8 cellular contexts compared by ENCODE assay signal in the genomic region with DNA sequence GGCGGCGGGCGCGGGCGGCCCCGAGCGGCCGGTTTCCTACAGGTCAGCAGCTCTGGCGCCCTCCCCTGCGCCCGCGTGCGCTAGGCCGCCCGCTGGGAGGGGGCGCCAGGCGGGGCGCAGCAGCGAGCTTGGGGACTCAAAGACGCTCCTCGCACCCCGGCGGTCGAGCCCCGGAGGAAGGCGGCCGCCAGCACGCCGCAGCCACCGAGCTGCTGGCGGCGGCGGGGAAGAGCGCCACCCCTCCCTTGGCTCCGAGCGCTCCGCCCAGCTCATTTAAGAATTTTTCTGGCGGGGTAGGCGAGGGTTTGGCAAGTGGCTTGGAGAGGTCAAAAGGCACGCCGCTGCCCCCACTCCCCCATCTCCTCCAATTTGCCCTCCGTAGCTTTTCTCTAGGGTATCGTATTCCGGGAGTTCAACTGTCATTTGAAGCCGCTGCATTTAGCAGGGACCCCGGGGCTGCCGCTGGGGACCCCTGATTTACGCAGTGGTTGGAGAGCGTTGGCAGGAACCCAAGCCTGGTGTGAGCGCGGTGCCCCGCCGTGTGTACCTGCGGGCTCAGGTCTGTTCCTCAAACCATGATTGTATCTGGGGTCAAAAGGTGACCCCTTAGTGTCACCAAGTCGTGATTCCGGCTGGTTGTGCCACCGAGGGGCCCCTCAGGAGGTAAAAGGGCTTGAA. TPM values are rescaled to one million over a fixed set of nuclear protein-coding genes. Genes with fewer than 3 reads are reported as not detected.
DNase-seq lines count a peak whose midpoint lies in the region; ATAC-seq and TF ChIP-seq lines count a peak whose summit lies in the region.

No MANE protein-coding gene starts in this region.

- H3K4me3 ChIP-seq in PC-3 (ENCODE audit: low read length) (peak overlapping the region; percentile 91), rectal smooth muscle tissue (ENCODE audit: low read length) (peak overlapping the region; percentile 84)

- no peaks in the 10 kb centered on the region for H3K9me2 ChIP-seq in PC-3 (replicated peaks; ENCODE audit: low read length)

- peak overlapping the region; percentile 71 for H2AFZ ChIP-seq in PC-3 (ENCODE audit: low read length)

- H3K27me3 Mint-ChIP-seq in CD4-positive, alpha-beta T cell: no peaks in the 10 kb centered on the region
- H3K27me3 Mint-ChIP-seq in activated naive CD8-positive, alpha-beta T cell treated with anti-CD3 and anti-CD28 coated beads for 36 hours: no peaks in the 10 kb centered on the region

- H3K4me1 Mint-ChIP-seq in CD4-positive, alpha-beta T cell (ENCODE audit: low read depth): peaks cover 34% of the 10 kb centered on the region
- peaks cover 45% of the 10 kb centered on the region for H3K4me1 Mint-ChIP-seq in activated naive CD8-positive, alpha-beta T cell treated with anti-CD3 and anti-CD28 coated beads for 36 hours

- peak; percentile 11 for ATAC-seq in CD4-positive, alpha-beta T cell (ENCODE audit: poor library complexity)
- ATAC-seq in GM19025 (IDR thresholded peaks at IDR 0.05; ENCODE audit: low read depth, unreplicated experiment): peak; percentile 18
- peak; percentile 38 for ATAC-seq in HG03439 (IDR thresholded peaks at IDR 0.05; ENCODE audit: unreplicated experiment)
- peak; percentile 37 for ATAC-seq in PC-3

- H3K4me3 Mint-ChIP-seq in CD4-positive, alpha-beta T cell: peak overlapping the region; percentile 99
- peak overlapping the region; percentile 94 for H3K4me3 Mint-ChIP-seq in activated naive CD8-positive, alpha-beta T cell treated with anti-CD3 and anti-CD28 coated beads for 36 hours

- CTCF ChIA-PET in CD4-positive, alpha-beta T cell (lab: Charles Lee): interaction anchor here (1.4 to 3.4 kb wide), 3 partner anchors 10 to 133 kb away, joined by 4 to 11 read pairs (median 8); no protein-coding TSS in a partner anchor
- CTCF ChIA-PET in PC-3 (lab: Charles Lee): interaction anchor here (0.6 kb wide), 1 partner anchor 308 kb away, joined by 5 read pairs; no protein-coding TSS in a partner anchor

- H3K4me2 ChIP-seq in PC-3 (ENCODE audit: low read length): peak overlapping the region; percentile 99

- intact Hi-C loops in CD4-positive, alpha-beta T cell (cut with DNase I, micrococcal nuclease): no loop called here
- intact Hi-C loops in PC-3 (cut with micrococcal nuclease) (loop anchor here (10.0 kb wide), 1 partner anchor 129 kb away; no protein-coding TSS in a partner anchor), cardiac septum (cut with DNase I) (loop anchor here (2.0 to 10.0 kb wide), 2 partner anchors 57 to 159 kb away; no protein-coding TSS in a partner anchor)

- H3K27me3 ChIP-seq in CD4-positive, alpha-beta T cell (ENCODE audit: control insufficient read depth, insufficient read depth, low read length): no peaks in the 10 kb centered on the region
- no peaks in the 10 kb centered on the region for H3K27me3 ChIP-seq in PC-3 (ENCODE audit: low read length)
- H3K27me3 ChIP-seq in rectal smooth muscle tissue (ENCODE audit: control insufficient read depth, insufficient read depth, low read length): no peaks in the 10 kb centered on the region

- H3K9ac ChIP-seq in PC-3 (ENCODE audit: low read length) (peak overlapping the region; percentile 26), rectal smooth muscle tissue (ENCODE audit: low read length) (peak overlapping the region; percentile 54)

- H3K4me1 ChIP-seq in PC-3 (ENCODE audit: insufficient read depth, low read length) (peaks cover 13% of the 10 kb centered on the region), rectal smooth muscle tissue (ENCODE audit: control insufficient read depth, insufficient read depth, low read length) (peaks cover 14% of the 10 kb centered on the region)

- H3K36me3 ChIP-seq in PC-3 (ENCODE audit: low read depth, low read length) (no peaks in the 10 kb centered on the region), rectal smooth muscle tissue (ENCODE audit: control insufficient read depth, insufficient read depth, low read length) (no peaks in the 10 kb centered on the region)

- peaks cover 16% of the 10 kb centered on the region for H3K36me3 Mint-ChIP-seq in CD4-positive, alpha-beta T cell (ENCODE audit: low read depth)
- no peaks in the 10 kb centered on the region for H3K36me3 Mint-ChIP-seq in activated naive CD8-positive, alpha-beta T cell treated with anti-CD3 and anti-CD28 coated beads for 36 hours

- POLR2A ChIA-PET in CD4-positive, alpha-beta T cell (lab: Charles Lee): interaction anchor here (0.8 to 3.5 kb wide), 8 partner anchors 15 to 137 kb away, joined by 3 to 18 read pairs (median 6); a partner anchor contains a TSS
- POLR2A ChIA-PET in PC-3 (lab: Charles Lee; ENCODE audit: unreplicated experiment): no interaction called here

- TF ChIP-seq CTCF in CD4-positive, alpha-beta T cell (IDR thresholded peaks at IDR 0.05): no peak
- TF ChIP-seq CTCF in PC-3 (conservative IDR thresholded peaks at IDR 0.05; ENCODE audit: low read depth, low read length): peak; percentile 36; the same call in 1 of the 2 replicates

- H3F3A ChIP-seq in PC-3 (ENCODE audit: low read length, unreplicated experiment): no peaks in the 10 kb centered on the region

- H3K27ac Mint-ChIP-seq in CD4-positive, alpha-beta T cell: peak overlapping the region; percentile 86
- peak overlapping the region; percentile 89 for H3K27ac Mint-ChIP-seq in activated naive CD8-positive, alpha-beta T cell treated with anti-CD3 and anti-CD28 coated beads for 36 hours

- H3K9me3 ChIP-seq in CD4-positive, alpha-beta T cell (ENCODE audit: control insufficient read depth, low read length): no peaks in the 10 kb centered on the region
- no peaks in the 10 kb centered on the region for H3K9me3 ChIP-seq in PC-3 (ENCODE audit: low read length)

- BruUV-seq in PC-3 (replicated peaks; lab: Mats Ljungman, UMichigan): no TSS peak

- DNase-seq in CD4-positive, alpha-beta T cell: peak in 6 of 10 experiments; percentile 19 to 45 (median 24)
- DNase-seq in PC-3 (peak; percentile 50), cardiac septum (ENCODE audit: low spot score) (peak; percentile 87), NCI-H187 treated with DMSO at 0.1 percent for 48 hours (lab: John Stamatoyannopoulos, UW) (no peak)
- peak; percentile 63 for DNase-seq in activated naive CD8-positive, alpha-beta T cell treated with anti-CD3 and anti-CD28 coated beads for 36 hours

- H4K20me1 ChIP-seq in PC-3 (ENCODE audit: low read length): no peaks in the 10 kb centered on the region

- peaks cover 16% of the 10 kb centered on the region; the same call in 1 of the 2 replicates for H3K79me2 ChIP-seq in PC-3 (ENCODE audit: low read length)

- H3K27ac ChIP-seq in CD4-positive, alpha-beta T cell (ENCODE audit: low read depth, low read length): peak overlapping the region; percentile 53
- H3K27ac ChIP-seq in PC-3 (ENCODE audit: low read length) (peak overlapping the region; percentile 61), rectal smooth muscle tissue (ENCODE audit: low read depth, low read length) (peak overlapping the region; percentile 76)

- no peaks in the 10 kb centered on the region for H3K9me3 Mint-ChIP-seq in CD4-positive, alpha-beta T cell
- H3K9me3 Mint-ChIP-seq in activated naive CD8-positive, alpha-beta T cell treated with anti-CD3 and anti-CD28 coated beads for 36 hours: no peaks in the 10 kb centered on the region

RNA-seq across cellular contexts. Expression of a gene that starts 59.5 kb away (rescaled TPM):
- 10 to 100 TPM; 11.7 to 13.7 TPM for total RNA-seq in CD4-positive, alpha-beta T cell
- 38.4 and 60.8 TPM in 2 replicates for total RNA-seq in PC-3 (2014; rRNA removed)
- total RNA-seq in activated naive CD8-positive, alpha-beta T cell treated with anti-CD3 and anti-CD28 coated beads for 36 hours: 10 to 100 TPM; 25.1 to 27.6 TPM
- 56.4 TPM for total RNA-seq in cardiac septum

Comparison
In these comparisons a context has a peak if more than half of its experiments do, and no peak if none do; other contexts are left out.
1. intact Hi-C loops: an anchor here in PC-3 (10.0 kb wide) and cardiac septum (2.0 to 10.0 kb wide); none called in CD4-positive, alpha-beta T cell.